In the genomic region with DNA sequence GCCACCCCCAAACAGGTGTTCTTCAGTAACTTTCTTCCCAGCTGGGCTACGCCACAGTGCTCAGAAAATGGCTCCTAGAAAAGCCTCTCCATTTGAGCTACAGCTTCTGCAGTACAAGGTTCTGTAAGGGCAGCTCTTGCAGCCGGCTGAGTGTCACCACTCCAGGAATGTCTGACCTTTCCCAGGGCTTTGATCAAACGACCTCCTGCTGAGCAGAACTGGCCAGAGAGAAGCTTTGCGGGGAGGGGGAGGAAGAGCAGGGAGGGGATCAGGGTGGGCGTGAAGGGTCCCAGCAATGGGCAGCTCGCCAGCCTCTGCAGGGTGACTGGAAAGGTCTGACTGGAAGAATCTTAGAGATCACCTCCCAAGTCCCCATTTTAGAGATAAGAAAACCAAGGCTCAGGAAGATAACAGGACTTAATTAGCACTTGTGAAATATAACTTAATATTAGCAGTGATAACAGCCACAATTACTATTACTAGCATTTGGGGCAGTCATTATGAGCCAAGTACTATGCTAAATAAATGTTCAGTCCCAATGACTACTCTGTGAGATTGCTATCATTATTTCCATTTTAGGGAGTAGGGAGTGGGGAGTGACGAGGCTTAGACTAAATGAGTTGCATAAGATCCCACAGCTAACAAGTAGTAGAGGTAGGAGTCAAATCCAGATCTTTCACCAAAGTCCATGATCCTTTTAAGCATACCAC, we compare ENCODE assay signal across 11 cellular contexts. TPM values are rescaled to one million over a fixed set of nuclear protein-coding genes. Genes with fewer than 3 reads are reported as not detected.
A peak's percentile ranks its signal among the peaks of the same experiment; 100 is the strongest.
DNase-seq lines count a peak whose midpoint lies in the region; ATAC-seq, FAIRE-seq and TF ChIP-seq lines count a peak whose summit lies in the region.
"Had no signal": no experiment of that assay in that cellular context is flagged by ENCODE, and none has a peak within 500 bp of the region (broad histone marks: within the 10 kb centered on the region; RNA-seq: fewer than 3 reads in every experiment).

No MANE protein-coding gene starts in this region.

- POLR2A ChIA-PET in MCF 10A (lab: Yijun Ruan, JAX) (no interaction called here), H1 (lab: Charles Lee; ENCODE audit: partially characterized antibody) (no interaction called here)

- FAIRE-seq in H1 (lab: Jason Lieb, UNC): no peak

- TF ChIP-seq POLR2A in breast epithelium (IDR thresholded peaks at IDR 0.05) (no peak), H1 (IDR thresholded peaks at IDR 0.05; ENCODE audit: control extremely low read depth in 1 of 2, low read depth in 2 of 2, low read length in 2 of 2) (no peak)

- H3K4me1 Mint-ChIP-seq in MCF 10A (ENCODE audit: insufficient read depth, unreplicated experiment): no peaks in the 10 kb centered on the region
- H3K4me1 Mint-ChIP-seq in stimulated activated naive CD8-positive, alpha-beta T cell treated with anti-CD3 and anti-CD28 coated beads, Interleukin-15, amount 100 ng/mL, for 72 hours: peaks cover 95% of the 10 kb centered on the region
- H3K4me1 Mint-ChIP-seq in effector memory CD8-positive, alpha-beta T cell (ENCODE audit: low read depth in 2 of 2): peaks cover 27 to 49% of the 10 kb centered on the region in 2 donors

- CTCF ChIA-PET in MCF 10A (lab: Yijun Ruan, JAX) (interaction anchor here (0.5 to 1.6 kb wide), 4 partner anchors 10 to 455 kb away, joined by 3 to 5 read pairs (median 3); no protein-coding TSS in a partner anchor), H1 (lab: Charles Lee; ENCODE audit: partially characterized antibody) (interaction anchor here (0.6 to 2.8 kb wide), 6 partner anchors 10 to 455 kb away, joined by 3 to 15 read pairs (median 4); no protein-coding TSS in a partner anchor)

- no peaks in the 10 kb centered on the region for H3K79me2 ChIP-seq in H1 (ENCODE audit: control insufficient read depth in 1 of 2, insufficient read depth in 2 of 2, low read length in 2 of 2)
- H3K79me2 ChIP-seq: parathyroid adenoma had no signal

- TF ChIP-seq CTCF in MCF 10A (IDR thresholded peaks at IDR 0.05; ENCODE audit: unreplicated experiment) (no peak), breast epithelium (IDR thresholded peaks at IDR 0.05) (no peak), H1 (IDR thresholded peaks at IDR 0.05; ENCODE audit: control extremely low read depth in 1 of 3, insufficient read depth in 1 of 3, low read depth in 1 of 3, low read length in 3 of 3) (no peak)

- H3K56ac ChIP-seq in H1 (replicated peaks; ENCODE audit: insufficient read length, low read depth, low read length): no peak overlapping the region

- no peak overlapping the region; a peak in 1 of 4 replicates for H3K4me2 ChIP-seq in H1 (ENCODE audit: insufficient read depth in 1 of 2, low read depth in 2 of 2, low read length in 2 of 2)

- H3K4ac ChIP-seq in H1 (replicated peaks; ENCODE audit: insufficient read length, low read depth, low read length): no peak overlapping the region

- DNase-seq in MCF 10A (ENCODE audit: unreplicated experiment): peak; percentile 14
- no peak for DNase-seq in breast epithelium (ENCODE audit: low spot score in 2 of 2)
- peak; percentile 45 for DNase-seq in SK-MEL-5 (ENCODE audit: low read depth, low spot score)
- peak; percentile 17 to 62 for DNase-seq in H1 (ENCODE audit: low read depth in 1 of 2, low spot score in 2 of 2)
- DNase-seq in stimulated activated naive CD8-positive, alpha-beta T cell treated with anti-CD3 and anti-CD28 coated beads, Interleukin-15, amount 100 ng/mL, for 72 hours: no peak
- no peak for DNase-seq in NCI-H2029 (lab: John Stamatoyannopoulos, UW)
- no peak for DNase-seq in effector memory CD8-positive, alpha-beta T cell
- no peak for DNase-seq in MV-4-11 (lab: John Stamatoyannopoulos, UW)
- DNase-seq: left colon had no signal

- H4K91ac ChIP-seq in H1 (replicated peaks; ENCODE audit: insufficient read length, low read length): no peak overlapping the region

- H3K36me3 ChIP-seq in breast epithelium: no peaks in the 10 kb centered on the region
- H3K36me3 ChIP-seq in H1 (ENCODE audit: control insufficient read depth in 2 of 4, insufficient read depth in 4 of 4, low read length in 3 of 4): no peaks in the 10 kb centered on the region; a peak in 1 of 8 replicates

- no peak overlapping the region for H3K27ac ChIP-seq in breast epithelium
- H3K27ac ChIP-seq in H1 (ENCODE audit: low read depth, low read length): no peak overlapping the region
- H3K27ac ChIP-seq: parathyroid adenoma had no signal

- H2BK5ac ChIP-seq in H1 (ENCODE audit: low read depth, low read length): no peak overlapping the region

- no peaks in the 10 kb centered on the region for H3K9me3 Mint-ChIP-seq in MCF 10A (ENCODE audit: unreplicated experiment)
- H3K9me3 Mint-ChIP-seq in stimulated activated naive CD8-positive, alpha-beta T cell treated with anti-CD3 and anti-CD28 coated beads, Interleukin-15, amount 100 ng/mL, for 72 hours: no peaks in the 10 kb centered on the region
- no peaks in the 10 kb centered on the region for H3K9me3 Mint-ChIP-seq in effector memory CD8-positive, alpha-beta T cell

- H3K4me1 ChIP-seq in breast epithelium (no peaks in the 10 kb centered on the region), H1 (replicated peaks in 1 of 4; ENCODE audit: control insufficient read depth in 3 of 4, insufficient read depth in 4 of 4, low read length in 3 of 4) (peaks cover 0 to 12% (median 5%) of the 10 kb centered on the region in 4 experiments; a peak in 4 of 7 replicates)
- H3K4me1 ChIP-seq: parathyroid adenoma had no signal

- no peak overlapping the region for H3K4me3 ChIP-seq in breast epithelium
- H3K4me3 ChIP-seq in H1 (ENCODE audit: extremely low read depth in 1 of 4, insufficient read depth in 2 of 4, low read depth in 3 of 4, low read length in 4 of 4): no peak overlapping the region

- WGBS in H1 (ENCODE audit: extremely low coverage in 1 of 2, insufficient coverage in 1 of 2, insufficient read length in 1 of 2, insufficient replicate concordance in 2 of 2, low coverage in 1 of 2, low lambda C conversion rate in 2 of 2, missing lambda C conversion rate in 1 of 2), 2 experiments: 49% methylated on average over 7 of the region's 7 CpGs; no CpG with 5 or more reads in 1 of the 2 experiments

- no peaks in the 10 kb centered on the region for H3K27me3 Mint-ChIP-seq in MCF 10A (ENCODE audit: insufficient read depth, unreplicated experiment)
- H3K27me3 Mint-ChIP-seq in stimulated activated naive CD8-positive, alpha-beta T cell treated with anti-CD3 and anti-CD28 coated beads, Interleukin-15, amount 100 ng/mL, for 72 hours: no peaks in the 10 kb centered on the region
- H3K27me3 Mint-ChIP-seq in effector memory CD8-positive, alpha-beta T cell: no peaks in the 10 kb centered on the region

- H4K8ac ChIP-seq in H1 (ENCODE audit: extremely low read depth, insufficient read depth, low read length): no peak overlapping the region

- H2AFZ ChIP-seq in H1 (ENCODE audit: low read length): no peak overlapping the region
- H2AFZ ChIP-seq: parathyroid adenoma had no signal

- H3K23me2 ChIP-seq in H1 (ENCODE audit: low read depth, low read length): no peaks in the 10 kb centered on the region; the same call in 1 of the 2 replicates

- H3K36me3 Mint-ChIP-seq in MCF 10A (ENCODE audit: insufficient read depth, unreplicated experiment): no peaks in the 10 kb centered on the region
- peaks cover 4% of the 10 kb centered on the region for H3K36me3 Mint-ChIP-seq in effector memory CD8-positive, alpha-beta T cell (ENCODE audit: insufficient read depth)

- in situ Hi-C loops in SK-MEL-5 (cut with HindIII; ENCODE audit: low pct_unique_long_range_greater_than_20kb, low sequenced_read_pairs): no loop called here

- no peak overlapping the region for H3K9ac ChIP-seq in H1 (replicated peaks in 1 of 4; ENCODE audit: extremely low read depth in 1 of 4, low read depth in 3 of 4, low read length in 3 of 4)
- H3K9ac ChIP-seq: parathyroid adenoma had no signal

- no peak for TF ChIP-seq EP300 in H1 (IDR thresholded peaks at IDR 0.05; ENCODE audit: borderline replicate concordance in 1 of 2, low read depth in 2 of 2, low read length in 2 of 2)

- H3K79me1 ChIP-seq in H1 (ENCODE audit: low read depth, low read length): no peaks in the 10 kb centered on the region

- H3K23ac ChIP-seq in H1 (ENCODE audit: insufficient read length): no peak overlapping the region

- H4K20me1 ChIP-seq in H1 (replicated peaks in 1 of 2; ENCODE audit: control insufficient read depth in 1 of 2, insufficient read depth in 2 of 2, low read length in 2 of 2): no peaks in the 10 kb centered on the region

- no peak overlapping the region for H3K14ac ChIP-seq in H1 (ENCODE audit: insufficient read length)

- H2BK15ac ChIP-seq in H1 (ENCODE audit: low read length): no peak overlapping the region

- H3K18ac ChIP-seq in H1 (ENCODE audit: extremely low read depth, low read length): no peak overlapping the region

- ATAC-seq in stimulated activated naive CD8-positive, alpha-beta T cell treated with anti-CD3 and anti-CD28 coated beads, Interleukin-15, amount 100 ng/mL, for 72 hours: no peak
- no peak for ATAC-seq in effector memory CD8-positive, alpha-beta T cell (replicated peaks)

- intact Hi-C loops in MCF 10A (cut with micrococcal nuclease) (no loop called here), breast epithelium (cut with DNase I; ENCODE audit: low total_unique reads) (no loop called here)

- H4K5ac ChIP-seq in H1 (ENCODE audit: insufficient read length, low read depth, low read length): no peak overlapping the region

- no peak overlapping the region for H2BK120ac ChIP-seq in H1 (replicated peaks; ENCODE audit: low read depth, low read length)

- H3K27ac Mint-ChIP-seq in MCF 10A (ENCODE audit: low read depth, unreplicated experiment): no peak overlapping the region
- H3K27ac Mint-ChIP-seq in stimulated activated naive CD8-positive, alpha-beta T cell treated with anti-CD3 and anti-CD28 coated beads, Interleukin-15, amount 100 ng/mL, for 72 hours: peak overlapping the region; percentile 92 to 93
- peak overlapping the region in 1 of 2 donors; percentile 26 for H3K27ac Mint-ChIP-seq in effector memory CD8-positive, alpha-beta T cell

- H3K27me3 ChIP-seq in breast epithelium (no peaks in the 10 kb centered on the region), H1 (replicated peaks in 1 of 4; ENCODE audit: control insufficient read depth in 3 of 4, extremely low read depth in 1 of 4, insufficient read depth in 3 of 4, low read length in 3 of 4) (no peaks in the 10 kb centered on the region)

- H2BK12ac ChIP-seq in H1 (ENCODE audit: low read depth, low read length): no peak overlapping the region

- no peak; a peak in 1 of 4 replicates for TF ChIP-seq RAD21 in H1 (IDR thresholded peaks at IDR 0.05 in 1 of 2, conservative IDR thresholded peaks at IDR 0.05 in 1 of 2; ENCODE audit: low read depth in 2 of 2, low read length in 2 of 2)

- no peak overlapping the region for H2BK20ac ChIP-seq in H1 (ENCODE audit: low read length)

- H3K9me3 ChIP-seq in breast epithelium: no peaks in the 10 kb centered on the region
- no peaks in the 10 kb centered on the region for H3K9me3 ChIP-seq in H1 (ENCODE audit: insufficient read depth in 2 of 2, low read depth in 1 of 2, low read length in 1 of 2)
- H3K9me3 ChIP-seq: Caco-2 had no signal

- no peak overlapping the region for H3K4me3 Mint-ChIP-seq in MCF 10A (ENCODE audit: unreplicated experiment)
- H3K4me3 Mint-ChIP-seq in stimulated activated naive CD8-positive, alpha-beta T cell treated with anti-CD3 and anti-CD28 coated beads, Interleukin-15, amount 100 ng/mL, for 72 hours: peak overlapping the region; percentile 62 to 74
- H3K4me3 Mint-ChIP-seq in effector memory CD8-positive, alpha-beta T cell: peak overlapping the region in 1 of 2 donors; percentile 42

- BruUV-seq in MCF 10A (replicated peaks; lab: Mats Ljungman, UMichigan): no TSS peak

- H2AK5ac ChIP-seq in H1 (ENCODE audit: low read depth, low read length): no peak overlapping the region

RNA-seq across cellular contexts. Expression of a gene that starts 51.1 kb away (rescaled TPM):
- total RNA-seq in MCF 10A (2022) (2.0 and 3.0 TPM in 2 replicates), breast epithelium (1 to 10 TPM; 2.6 to 7.6 (median 7.2) TPM)
- 91.7 and 101 TPM in 2 replicates for total RNA-seq in SK-MEL-5 (2014; rRNA removed; shearing (Covaris generic))
- polyA plus RNA-seq in SK-MEL-5 (2015; cell fraction: cytosol; rRNA removed): 162 and 190 TPM in 2 replicates
- 207 and 261 TPM in 2 replicates for polyA plus RNA-seq in SK-MEL-5 (2015; cell fraction: nucleus; rRNA removed)
- 0.67 and 2.6 TPM in 2 replicates for total RNA-seq in H1 (2021; fragmentation: NEBNext Ultra II Directional; extraction: Animal tissue kit (Norgen Biotek cat#: 25700))
- 3.6 and 5.2 TPM in 2 replicates for polyA plus RNA-seq in H1 (2011; rRNA removed)
- 3.1 TPM for polyA plus RNA-seq in H1 (2011; cell fraction: cytosol; rRNA removed)
- polyA plus RNA-seq in H1 (2011; cell fraction: nucleus; rRNA removed): 3.4 TPM
- polyA plus RNA-seq in H1 (2012, experiment 1 of 2): 1.3 to 2.7 TPM (median 2.0 TPM) in 4 replicates
- 0.62 TPM for polyA plus RNA-seq in H1 (2012, experiment 2 of 2)
- 0.12 TPM for polyA plus RNA-seq in H1 (2013, experiment 1 of 2)
- polyA plus RNA-seq in H1 (2013, experiment 2 of 2): 0.20 TPM
- 3.6 and 5.4 TPM in 2 replicates for polyA minus RNA-seq in H1 (2011; rRNA and poly(A)+ RNA removed)
- 1.6 TPM for polyA minus RNA-seq in H1 (2011; cell fraction: cytosol; rRNA and poly(A)+ RNA removed)
- 4.3 TPM for polyA minus RNA-seq in H1 (2011; cell fraction: nucleus; rRNA and poly(A)+ RNA removed)

Comparison
In these comparisons a context has a peak if more than half of its experiments do, and no peak if none do; other contexts are left out.
1. DNase-seq: peak in MCF 10A (single experiment), SK-MEL-5 (single experiment) and H1 (2 of 2); none in breast epithelium (0 of 2), stimulated activated naive CD8-positive, alpha-beta T cell treated with anti-CD3 and anti-CD28 coated beads, Interleukin-15, amount 100 ng/mL, for 72 hours (0 of 2), NCI-H2029 (single experiment), effector memory CD8-positive, alpha-beta T cell (0 of 3) and MV-4-11 (single experiment).
2. RNA of a gene that starts 51.1 kb away (total RNA-seq): 91.7 to 101 TPM in SK-MEL-5; 2.6 to 7.6 TPM in breast epithelium, 0.67 to 2.6 TPM in H1 and 2.0 to 3.0 TPM in MCF 10A; every median in the first group is over 10 times any median in the second.